Comparison of ENCODE assay signal across 32 cellular contexts in the genomic region with DNA sequence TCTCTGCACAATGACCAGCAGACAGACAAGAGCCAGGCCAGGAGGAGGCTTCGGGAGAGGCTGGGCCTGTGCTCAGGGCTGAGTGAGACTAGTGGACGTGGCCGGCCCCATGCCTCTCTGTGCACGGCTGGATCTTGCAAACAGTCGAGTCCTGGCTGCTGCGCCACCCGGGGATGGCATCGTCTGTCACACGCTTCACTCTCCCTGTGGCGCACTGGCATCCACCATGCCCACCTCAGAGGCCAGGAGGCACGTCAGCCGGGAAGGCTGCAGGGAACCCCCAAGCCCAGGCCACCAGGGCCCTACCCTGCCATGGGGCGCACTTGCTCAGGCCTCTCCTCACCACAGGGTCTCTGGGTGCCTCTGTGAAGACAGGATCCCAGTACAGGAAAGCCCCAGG.
"Had no signal": no experiment of that assay in that cellular context is flagged by ENCODE, and none has a peak within 500 bp of the region (broad histone marks: within the 10 kb centered on the region; RNA-seq: fewer than 3 reads in every experiment).

No MANE protein-coding gene starts in this region.

- H2AFZ ChIP-seq: PC-9 had no signal

- H3K4me2 ChIP-seq: PC-9 had no signal

- ATAC-seq: activated CD8-positive, alpha-beta T cell treated with anti-CD3 and anti-CD28 coated beads, Interleukin-2, amount 10 ng/mL, durations not matched to agents 7 days and 5 days; activated naive CD4-positive, alpha-beta T cell treated with anti-CD3 and anti-CD28 coated beads, Interleukin-2, amount 50 U/mL, for 72 hours had no signal

- H3K9me3 ChIP-seq: adrenal gland, MG63, SJCRH30 had no signal

- H3K27me3 Mint-ChIP-seq: activated CD4-positive, alpha-beta T cell treated with anti-CD3 and anti-CD28 coated beads, Interleukin-2, amount 10 ng/mL, durations not matched to agents 24 days and 14 days; activated T-cell treated with anti-CD3 and anti-CD28 coated beads, Interleukin-2, amount 50 U/mL, for 24 hours had no signal

- H3K4me3 ChIP-seq: adrenal gland, MG63, PC-9, SJCRH30, SK-N-MC had no signal

- H3K4me3 Mint-ChIP-seq: activated CD4-positive, alpha-beta T cell treated with anti-CD3 and anti-CD28 coated beads, Interleukin-2, amount 10 ng/mL, durations not matched to agents 24 days and 14 days; activated CD8-positive, alpha-beta T cell treated with anti-CD3 and anti-CD28 coated beads, Interleukin-2, amount 10 ng/mL, durations not matched to agents 7 days and 5 days; activated naive CD4-positive, alpha-beta T cell treated with anti-CD3 and anti-CD28 coated beads for 36 hours; activated T-cell treated with anti-CD3 and anti-CD28 coated beads, Interleukin-2, amount 50 U/mL, for 24 hours had no signal

- H3K36me3 Mint-ChIP-seq: activated naive CD4-positive, alpha-beta T cell treated with anti-CD3 and anti-CD28 coated beads, Interleukin-2, amount 50 U/mL, for 72 hours had no signal

- H3K4me1 ChIP-seq: adrenal gland, SJCRH30 had no signal

- H3K36me3 ChIP-seq: adrenal gland, brain microvascular endothelial cell, MG63, SJCRH30, WERI-Rb-1 had no signal

- H3K27ac Mint-ChIP-seq: activated CD4-positive, alpha-beta T cell treated with anti-CD3 and anti-CD28 coated beads, Interleukin-2, amount 10 ng/mL, durations not matched to agents 24 days and 14 days; activated CD8-positive, alpha-beta T cell treated with anti-CD3 and anti-CD28 coated beads, Interleukin-2, amount 10 ng/mL, durations not matched to agents 7 days and 5 days; activated naive CD4-positive, alpha-beta T cell treated with anti-CD3 and anti-CD28 coated beads for 36 hours; activated naive CD4-positive, alpha-beta T cell treated with anti-CD3 and anti-CD28 coated beads, Interleukin-2, amount 50 U/mL, for 72 hours; activated T-cell treated with anti-CD3 and anti-CD28 coated beads, Interleukin-2, amount 50 U/mL, for 24 hours; activated T-helper 2 cell treated with anti-CD3 and anti-CD28 coated beads, Interferon-gamma antibody, Interleukin-2, Interleukin-4, amounts not matched to agents 10 μg/mL and 5 μg/mL and 100 μg/mL, durations not matched to agents 14 hours and 24 hours and 36 hours had no signal

- DNase-seq: activated CD4-positive, alpha-beta T cell treated with anti-CD3 and anti-CD28 coated beads, Interleukin-2, amount 10 ng/mL, durations not matched to agents 24 days and 14 days; activated CD4-positive, alpha-beta T cell treated with anti-CD3 and anti-CD28 coated beads, Interleukin-2, amount 50 U/mL, for 48 hours; activated CD8-positive, alpha-beta T cell treated with anti-CD3 and anti-CD28 coated beads, Interleukin-2, amount 10 ng/mL, durations not matched to agents 7 days and 5 days; activated gamma-delta T cell; activated naive CD4-positive, alpha-beta T cell treated with anti-CD3 and anti-CD28 coated beads for 36 hours; activated T-cell treated with anti-CD3 and anti-CD28 coated beads, Interleukin-2, amount 50 U/mL, for 24 hours; adrenal gland; brain microvascular endothelial cell; central memory CD4-positive, alpha-beta T cell; Kasumi-1; KG1; MG63; NCI-H1048; NCI-H1105 treated with DMSO at 0.1 percent for 48 hours; NCI-H1436; NCI-H1694; NCI-H1930; NCI-H2081 treated with DMSO at 0.1 percent for 48 hours; NCI-H345; NCI-H526; NCI-H748 treated with DMSO at 0.1 percent for 48 hours; NK-92 treated with Interleukin-12 subunit alpha and Interleukin-12 subunit beta, amount 100 ng/mL, for 24 hours; PC-9; SHP77; SJCRH30; T1000; WERI-Rb-1 had no signal

- H3K27ac ChIP-seq: adrenal gland, brain microvascular endothelial cell, PC-9, RWPE1, SJCRH30, SK-N-MC, WERI-Rb-1 had no signal

- FAIRE-seq: RCC 7860 had no signal

- H3K27me3 ChIP-seq: brain microvascular endothelial cell, MG63, SJCRH30 had no signal

- H3K9me3 Mint-ChIP-seq: activated CD4-positive, alpha-beta T cell treated with anti-CD3 and anti-CD28 coated beads, Interleukin-2, amount 10 ng/mL, durations not matched to agents 24 days and 14 days; activated naive CD4-positive, alpha-beta T cell treated with anti-CD3 and anti-CD28 coated beads for 36 hours; activated naive CD4-positive, alpha-beta T cell treated with anti-CD3 and anti-CD28 coated beads, Interleukin-2, amount 50 U/mL, for 72 hours; activated T-cell treated with anti-CD3 and anti-CD28 coated beads, Interleukin-2, amount 50 U/mL, for 24 hours; activated T-helper 2 cell treated with anti-CD3 and anti-CD28 coated beads, Interferon-gamma antibody, Interleukin-2, Interleukin-4, amounts not matched to agents 10 μg/mL and 5 μg/mL and 100 μg/mL, durations not matched to agents 14 hours and 24 hours and 36 hours had no signal

- H3K4me1 Mint-ChIP-seq: activated CD4-positive, alpha-beta T cell treated with anti-CD3 and anti-CD28 coated beads, Interleukin-2, amount 10 ng/mL, durations not matched to agents 24 days and 14 days had no signal
